In genomic region chr2:44212301-44212700, GRCh38 we compare ENCODE assay signal across 1 cellular context.
TF ChIP-seq lines count a peak whose summit lies in the region.

No MANE protein-coding gene starts in this region.

TF ChIP-seq in IMR-90, 13 proteins besides CTCF, POLR2A, EP300 and RAD21:
- TF ChIP-seq RCOR1 (IDR thresholded peaks at IDR 0.05; ENCODE audit: insufficient replicate concordance, low read length) (no peak), CHD1 (IDR thresholded peaks at IDR 0.05; ENCODE audit: low read depth, low read length) (no peak), MAFK (IDR thresholded peaks at IDR 0.05; ENCODE audit: low read depth, low read length) (peak; percentile 95), RFX5 (IDR thresholded peaks at IDR 0.05; ENCODE audit: low read depth, low read length) (no peak)
TF ChIP-seq in IMR-90: peak in this region for 1.
